ENCODE assay signal across 17 cellular contexts in genomic region chr10:98265403-98266378, GRCh38. TPM values are rescaled to one million over a fixed set of nuclear protein-coding genes. Genes with fewer than 3 reads are reported as not detected.
DNase-seq lines count a peak whose midpoint lies in the region; ATAC-seq, FAIRE-seq and TF ChIP-seq lines count a peak whose summit lies in the region.
"Had no signal": no experiment of that assay in that cellular context is flagged by ENCODE, and none has a peak within 500 bp of the region (broad histone marks: within the 10 kb centered on the region; RNA-seq: fewer than 3 reads in every experiment).

No MANE protein-coding gene starts in this region.

- no peak overlapping the region for H3K23ac ChIP-seq in neuronal stem cell (ENCODE audit: low read depth, low read length, poor library complexity)

- H4K8ac ChIP-seq in neuronal stem cell (ENCODE audit: low read depth, low read length): no peak overlapping the region

- H3K18ac ChIP-seq in neuronal stem cell (ENCODE audit: low read length): peak overlapping the region; percentile 44

- H3K9me3 ChIP-seq in HEK293 (ENCODE audit: control insufficient read depth, insufficient read depth, low read depth, low read length): no peaks in the 10 kb centered on the region
- no peaks in the 10 kb centered on the region for H3K9me3 ChIP-seq in neuronal stem cell (replicated peaks in 1 of 2; ENCODE audit: control insufficient read depth in 2 of 2, insufficient read depth in 1 of 2, low read depth in 1 of 2, low read length in 2 of 2)
- H3K9me3 ChIP-seq: BE2C, pancreas had no signal

- peak overlapping the region; percentile 80 for H2BK12ac ChIP-seq in neuronal stem cell (ENCODE audit: low read length)

- no peaks in the 10 kb centered on the region for H3K4me1 ChIP-seq in HEK293 (ENCODE audit: control insufficient read depth, insufficient read depth, low read length)
- H3K4me1 ChIP-seq in neuronal stem cell (ENCODE audit: control insufficient read depth in 2 of 2, insufficient read depth in 1 of 2, low read depth in 1 of 2, low read length in 2 of 2): peaks cover 9 to 31% of the 10 kb centered on the region in 2 donors
- H3K4me1 ChIP-seq: BE2C had no signal

- H3K4me3 ChIP-seq in AG10803 (ENCODE audit: low read length): peak overlapping the region; percentile 72
- H3K4me3 ChIP-seq in HEK293 (ENCODE audit: low read depth, low read length): no peak overlapping the region
- no peak overlapping the region for H3K4me3 ChIP-seq in bronchial epithelial cell (ENCODE audit: low read depth, low read length)
- H3K4me3 ChIP-seq in neuronal stem cell (ENCODE audit: low read length in 2 of 2): no peak overlapping the region
- H3K4me3 ChIP-seq: pancreas, SK-N-MC had no signal

- H3K27me3 ChIP-seq in bronchial epithelial cell (ENCODE audit: control insufficient read depth, insufficient read depth, low read length) (no peaks in the 10 kb centered on the region), neuronal stem cell (ENCODE audit: control insufficient read depth in 3 of 3, insufficient read depth in 3 of 3, low read depth in 1 of 3, low read length in 3 of 3) (peaks cover 0 to 10% (median 2%) of the 10 kb centered on the region in 3 experiments)
- H3K27me3 ChIP-seq: BE2C, pancreas had no signal

- H3K9ac ChIP-seq in neuronal stem cell (ENCODE audit: low read depth, low read length, poor library complexity): no peak overlapping the region

- peak overlapping the region; percentile 41 for H2AK5ac ChIP-seq in neuronal stem cell (ENCODE audit: low read depth, low read length)

- TF ChIP-seq CTCF in AG10803 (conservative IDR thresholded peaks at IDR 0.05; ENCODE audit: low read length): no peak
- no peak for TF ChIP-seq CTCF in HEK293 (tag by site-specific recombination; IDR thresholded peaks at IDR 0.05)
- TF ChIP-seq CTCF in bronchial epithelial cell (IDR thresholded peaks at IDR 0.05; ENCODE audit: insufficient read depth, low read length, severe bottlenecking): no peak

- POLR2A ChIA-PET in HEK293 (lab: Yijun Ruan, JAX): no interaction called here

- H3K14ac ChIP-seq in neuronal stem cell (ENCODE audit: low read length): no peak overlapping the region

- ATAC-seq in GM19395 (IDR thresholded peaks at IDR 0.05; ENCODE audit: unreplicated experiment): no peak
- ATAC-seq: activated CD8-positive, alpha-beta T cell treated with anti-CD3 and anti-CD28 coated beads for 36 hours; pancreas had no signal

- WGBS in neuronal stem cell (ENCODE audit: extremely low coverage in 2 of 2, insufficient read length in 2 of 2, insufficient replicate concordance in 1 of 2), 2 donors: no CpG with 5 or more reads among the region's 17 CpGs

- no peak overlapping the region for H2BK120ac ChIP-seq in neuronal stem cell (ENCODE audit: low read depth, low read length)

- H3K27ac ChIP-seq in HEK293 (ENCODE audit: extremely low read depth, low read depth, low read length): no peak overlapping the region; the same call in 1 of the 2 replicates
- no peak overlapping the region for H3K27ac ChIP-seq in neuronal stem cell (replicated peaks; ENCODE audit: low read length)
- H3K27ac ChIP-seq: SK-N-MC had no signal

- CTCF ChIA-PET in HEK293 (lab: Yijun Ruan, JAX): interaction anchor here (0.6 to 2.4 kb wide), 5 partner anchors 44 to 666 kb away, joined by 3 to 13 read pairs (median 3); no protein-coding TSS in a partner anchor

- H3K79me1 ChIP-seq in neuronal stem cell (ENCODE audit: low read depth, low read length): no peaks in the 10 kb centered on the region

- no peak overlapping the region for H2BK5ac ChIP-seq in neuronal stem cell (ENCODE audit: low read length)

- no peak overlapping the region for H4K91ac ChIP-seq in neuronal stem cell (ENCODE audit: low read depth, low read length, poor library complexity)

- H2BK15ac ChIP-seq in neuronal stem cell (ENCODE audit: low read length): peak overlapping the region; percentile 2

- H3K4ac ChIP-seq in neuronal stem cell (ENCODE audit: low read length): no peak overlapping the region

- no peaks in the 10 kb centered on the region for H3K36me3 ChIP-seq in HEK293 (ENCODE audit: control insufficient read depth in 2 of 2, insufficient read depth in 1 of 2, low read length in 2 of 2)
- no peaks in the 10 kb centered on the region for H3K36me3 ChIP-seq in bronchial epithelial cell (ENCODE audit: control insufficient read depth, insufficient read depth, low read length)
- H3K36me3 ChIP-seq in neuronal stem cell (replicated peaks in 1 of 2; ENCODE audit: control insufficient read depth in 2 of 2, insufficient read depth in 2 of 2, low read length in 2 of 2): no peaks in the 10 kb centered on the region
- H3K36me3 ChIP-seq: BE2C, pancreas had no signal

- DNase-seq in AG10803 (ENCODE audit: low read depth) (no peak), bronchial epithelial cell (ENCODE audit: low read depth) (peak; percentile 33), neuronal stem cell (ENCODE audit: low spot score) (no peak), islet precursor cell (no peak), NCI-H2227 treated with DMSO at 0.1 percent for 48 hours (lab: John Stamatoyannopoulos, UW) (no peak)
- no peak for DNase-seq in central memory CD4-positive, alpha-beta T cell
- DNase-seq: activated CD8-positive, alpha-beta T cell treated with anti-CD3 and anti-CD28 coated beads for 36 hours; activated effector memory CD4-positive, alpha-beta T cell treated with anti-CD3 and anti-CD28 coated beads, Interleukin-2, amount 50 U/mL, for 16 hours; BE2C; DND-41; NCI-H2107; NK-92 treated with Interleukin-12 subunit alpha and Interleukin-12 subunit beta, amount 100 ng/mL, for 24 hours; pancreas had no signal

- no peak overlapping the region for H3K4me2 ChIP-seq in neuronal stem cell (ENCODE audit: insufficient read depth, low read length, poor library complexity, severe bottlenecking)

- H2AFZ ChIP-seq in neuronal stem cell (ENCODE audit: low read length): no peak overlapping the region

- no peak for FAIRE-seq in bronchial epithelial cell (lab: Jason Lieb, UNC)
- FAIRE-seq: pancreas had no signal

TF ChIP-seq in HEK293, 187 proteins besides CTCF, POLR2A, EP300 and RAD21:
- TF ChIP-seq GLIS1 (tag by site-specific recombination; IDR thresholded peaks at IDR 0.05): peak; percentile 42; the same call in 1 of the 2 replicates
- 0 out of 2 replicates have a peak, but pooled peaks have one; percentile 23 for TF ChIP-seq ZNF398 (tag by site-specific recombination; IDR thresholded peaks at IDR 0.05)
- TF ChIP-seq ZNF837 (tag by site-specific recombination; IDR thresholded peaks at IDR 0.05): no peak
- TF ChIP-seq TCF7L2 (IDR thresholded peaks at IDR 0.05; ENCODE audit: borderline replicate concordance, low read depth, low read length): no peak
- TF ChIP-seq ZNF184 (tag by site-specific recombination; IDR thresholded peaks at IDR 0.05): no peak
- TF ChIP-seq SP7 (tag by site-specific recombination; IDR thresholded peaks at IDR 0.05): 0 out of 2 replicates have a peak, but pooled peaks have one; percentile 37
- TF ChIP-seq ZBTB17 (tag by site-specific recombination; IDR thresholded peaks at IDR 0.05): peak; percentile 71
- TF ChIP-seq ZNF548 (tag by site-specific recombination; IDR thresholded peaks at IDR 0.05): no peak
- TF ChIP-seq EGR2 (tag by site-specific recombination; IDR thresholded peaks at IDR 0.05; ENCODE audit: low read depth): peak; percentile 94
- TF ChIP-seq OSR2 (tag by site-specific recombination; IDR thresholded peaks at IDR 0.05): peak; percentile 55
- no peak for TF ChIP-seq ZNF132 (tag by site-specific recombination; IDR thresholded peaks at IDR 0.05; ENCODE audit: borderline replicate concordance)
- TF ChIP-seq ZNF394 (tag by site-specific recombination; IDR thresholded peaks at IDR 0.05; ENCODE audit: borderline replicate concordance): 0 out of 2 replicates have a peak, but pooled peaks have one; percentile 22
- 0 out of 2 replicates have a peak, but pooled peaks have one; percentile 22 for TF ChIP-seq WT1 (tag by site-specific recombination; IDR thresholded peaks at IDR 0.05)
- TF ChIP-seq ZFHX2 (tag by site-specific recombination; conservative IDR thresholded peaks at IDR 0.05): peak; percentile 95
- no peak for TF ChIP-seq YY2 (tag by site-specific recombination; IDR thresholded peaks at IDR 0.05)

RNA-seq across cellular contexts. Expression of gene LOXL4, which starts 2.3 kb away (rescaled TPM):
- total RNA-seq in bronchial epithelial cell: 0.13 and 0.26 TPM in 2 replicates
- polyA plus RNA-seq in neuronal stem cell (2013, experiment 1 of 2): 1.9 TPM
- polyA plus RNA-seq in neuronal stem cell (2013, experiment 2 of 2): 1.9 TPM
- total RNA-seq: activated CD8-positive, alpha-beta T cell treated with anti-CD3 and anti-CD28 coated beads for 36 hours; HT1080 had no signal
